9 cellular contexts compared by ENCODE assay signal in genomic region chr5:132190161-132190817, GRCh38. TPM values are rescaled to one million over a fixed set of nuclear protein-coding genes. Genes with fewer than 3 reads are reported as not detected.
A peak's percentile ranks its signal among the peaks of the same experiment; 100 is the strongest.
DNase-seq lines count a peak whose midpoint lies in the region; ATAC-seq and TF ChIP-seq lines count a peak whose summit lies in the region.
"Had no signal": no experiment of that assay in that cellular context is flagged by ENCODE, and none has a peak within 500 bp of the region (broad histone marks: within the 10 kb centered on the region; RNA-seq: fewer than 3 reads in every experiment).

No MANE protein-coding gene starts in this region.

- H3K36me3 Mint-ChIP-seq in activated CD4-positive, alpha-beta T cell treated with anti-CD3 and anti-CD28 coated beads for 36 hours (ENCODE audit: low read depth): no peaks in the 10 kb centered on the region
- H3K36me3 Mint-ChIP-seq: CD8-positive, alpha-beta memory T cell had no signal

- H3K9me3 ChIP-seq in mammary epithelial cell (replicated peaks; ENCODE audit: insufficient read depth, low read length): no peaks in the 10 kb centered on the region
- no peaks in the 10 kb centered on the region for H3K9me3 ChIP-seq in tibial nerve

- intact Hi-C loops in activated CD4-positive, alpha-beta T cell treated with anti-CD3 and anti-CD28 coated beads for 36 hours (cut with DNase I, micrococcal nuclease): loop anchor here in 1 of 2 experiments (1.0 kb wide), 1 partner anchor 125 kb away; no protein-coding TSS in a partner anchor
- intact Hi-C loops in mammary epithelial cell (cut with micrococcal nuclease): loop anchor here (1.0 to 2.0 kb wide), 3 partner anchors 37 to 125 kb away; partner anchors contain the start of gene P4HA2

- TF ChIP-seq CTCF in mammary epithelial cell (conservative IDR thresholded peaks at IDR 0.05 in 1 of 2, IDR thresholded peaks at IDR 0.05 in 1 of 2; ENCODE audit: extremely low read depth in 1 of 2, insufficient read depth in 1 of 2, low read depth in 1 of 2, low read length in 2 of 2) (peak; percentile 72 to 85), tibial nerve (IDR thresholded peaks at IDR 0.05) (peak; percentile 57 to 71 (median 66))

- no peak for TF ChIP-seq EP300 in tibial nerve (IDR thresholded peaks at IDR 0.05)

- no peaks in the 10 kb centered on the region for H3K4me1 ChIP-seq in mammary epithelial cell (ENCODE audit: insufficient read depth, low read length)
- no peaks in the 10 kb centered on the region for H3K4me1 ChIP-seq in tibial nerve

- no peaks in the 10 kb centered on the region for H3K79me2 ChIP-seq in mammary epithelial cell (ENCODE audit: insufficient read depth, low read length)

- peak; percentile 17 for DNase-seq in activated CD4-positive, alpha-beta T cell treated with anti-CD3 and anti-CD28 coated beads for 36 hours
- DNase-seq in activated CD4-positive, alpha-beta T cell treated with anti-CD3 and anti-CD28 coated beads, Interleukin-2, amount 50 U/mL, for 4 hours: no peak
- DNase-seq in HuH-7.5 (ENCODE audit: low spot score) (peak; percentile 73), NOMO-1 treated with dmso at 0.1 percent for 144 hours (lab: John Stamatoyannopoulos, UW; ENCODE audit: unreplicated experiment) (peak; percentile 59), mammary epithelial cell (peak; percentile 55), kidney tubule cell (ENCODE audit: low spot score) (peak; percentile 75), tibial nerve (ENCODE audit: low spot score in 2 of 2) (peak in 1 of 2 donors; percentile 53)

- POLR2A ChIA-PET in activated CD4-positive, alpha-beta T cell treated with anti-CD3 and anti-CD28 coated beads for 36 hours (lab: Charles Lee): interaction anchor here (0.7 kb wide), 2 partner anchors 79 to 837 kb away, joined by 3 to 8 read pairs; no protein-coding TSS in a partner anchor

- CTCF ChIA-PET in activated CD4-positive, alpha-beta T cell treated with anti-CD3 and anti-CD28 coated beads for 36 hours (lab: Charles Lee): interaction anchor here (0.6 to 2.9 kb wide), 32 partner anchors 10 to 708 kb away, joined by 3 to 34 read pairs (median 3); partner anchors contain the start of genes ACSL6, SLC22A4 and SLC22A5
- CTCF ChIA-PET in mammary epithelial cell (lab: Charles Lee; ENCODE audit: low non-redundant PET): interaction anchor here (0.6 to 0.7 kb wide), 4 partner anchors 16 to 88 kb away, joined by 3 to 5 read pairs (median 4); no protein-coding TSS in a partner anchor

- H3K9me3 Mint-ChIP-seq in activated CD4-positive, alpha-beta T cell treated with anti-CD3 and anti-CD28 coated beads for 36 hours (ENCODE audit: low read depth): no peaks in the 10 kb centered on the region
- H3K9me3 Mint-ChIP-seq: CD8-positive, alpha-beta memory T cell had no signal

- BruUV-seq in mammary epithelial cell (replicated peaks; lab: Mats Ljungman, UMichigan): no TSS peak

- no peak overlapping the region for H2AFZ ChIP-seq in mammary epithelial cell (ENCODE audit: low read depth, low read length)

- no peak overlapping the region for H3K27ac Mint-ChIP-seq in activated CD4-positive, alpha-beta T cell treated with anti-CD3 and anti-CD28 coated beads for 36 hours

- dilution Hi-C loops in mammary epithelial cell (cut with HindIII; ENCODE audit: low sequenced_read_pairs): no loop called here

- peaks cover 9% of the 10 kb centered on the region for H3K27me3 Mint-ChIP-seq in activated CD4-positive, alpha-beta T cell treated with anti-CD3 and anti-CD28 coated beads for 36 hours

- H4K20me1 ChIP-seq in mammary epithelial cell (ENCODE audit: insufficient read depth, low read length): no peaks in the 10 kb centered on the region

- in situ Hi-C loops in mammary epithelial cell (cut with MboI; ENCODE audit: low sequenced_read_pairs in 2 of 2): no loop called here

- H3K9ac ChIP-seq in mammary epithelial cell (ENCODE audit: insufficient read depth, low read length): no peak overlapping the region

- H3K27me3 ChIP-seq in mammary epithelial cell (ENCODE audit: insufficient read depth, low read length) (no peaks in the 10 kb centered on the region), tibial nerve (no peaks in the 10 kb centered on the region)

- no peak overlapping the region for H3K4me3 Mint-ChIP-seq in activated CD4-positive, alpha-beta T cell treated with anti-CD3 and anti-CD28 coated beads for 36 hours
- H3K4me3 Mint-ChIP-seq: CD8-positive, alpha-beta memory T cell had no signal

- TF ChIP-seq POLR2A in tibial nerve (IDR thresholded peaks at IDR 0.05): no peak

- H3K4me2 ChIP-seq in mammary epithelial cell (ENCODE audit: insufficient read depth, low read depth, low read length): no peak overlapping the region

- H3K4me1 Mint-ChIP-seq in activated CD4-positive, alpha-beta T cell treated with anti-CD3 and anti-CD28 coated beads for 36 hours: no peaks in the 10 kb centered on the region

- peak; percentile 100 for ATAC-seq in activated CD4-positive, alpha-beta T cell treated with anti-CD3 and anti-CD28 coated beads for 36 hours
- peak; percentile 100 for ATAC-seq in GM21529 (IDR thresholded peaks at IDR 0.05; ENCODE audit: unreplicated experiment)

- WGBS in mammary epithelial cell (ENCODE audit: low coverage, missing lambda C conversion rate): 17% methylated on average over 3 of the region's 3 CpGs
- WGBS in tibial nerve, 2 donors: 9 to 11% methylated on average over 3 of the region's 3 CpGs

- no peak overlapping the region for H3K27ac ChIP-seq in mammary epithelial cell (ENCODE audit: insufficient read depth, low read depth, low read length)
- H3K27ac ChIP-seq in tibial nerve: no peak overlapping the region

- H3K36me3 ChIP-seq in mammary epithelial cell (ENCODE audit: insufficient read depth, low read length): peaks cover 13% of the 10 kb centered on the region
- H3K36me3 ChIP-seq in tibial nerve: peaks cover 0 to 28% (median 0%) of the 10 kb centered on the region in 3 donors

- no peak overlapping the region for H3K4me3 ChIP-seq in mammary epithelial cell (replicated peaks in 1 of 3; ENCODE audit: insufficient read depth in 1 of 3, low read depth in 2 of 3, low read length in 3 of 3)
- H3K4me3 ChIP-seq in tibial nerve: no peak overlapping the region

RNA-seq across cellular contexts. Expression of gene P4HA2, which starts 37.4 kb away (rescaled TPM):
- total RNA-seq in activated CD4-positive, alpha-beta T cell treated with anti-CD3 and anti-CD28 coated beads for 36 hours: 1 to 10 TPM; 6.1 to 8.9 TPM
- total RNA-seq in mammary epithelial cell (100 to 1,000 TPM; 103 to 142 TPM), tibial nerve (10 to 100 TPM; 15.9 to 26.9 (median 22.8) TPM)
- polyA plus RNA-seq in mammary epithelial cell: 134 TPM
- polyA minus RNA-seq in mammary epithelial cell: 255 TPM
- polyA plus RNA-seq: CD8-positive, alpha-beta memory T cell had no signal

Comparison
In these comparisons a context has a peak if more than half of its experiments do, and no peak if none do; other contexts are left out.
1. DNase-seq: peak in activated CD4-positive, alpha-beta T cell treated with anti-CD3 and anti-CD28 coated beads for 36 hours (single experiment), HuH-7.5 (single experiment), NOMO-1 treated with dmso at 0.1 percent for 144 hours (single experiment), mammary epithelial cell (single experiment) and kidney tubule cell (single experiment); none in activated CD4-positive, alpha-beta T cell treated with anti-CD3 and anti-CD28 coated beads, Interleukin-2, amount 50 U/mL, for 4 hours (0 of 2).